ENCODE assay signal across 10 cellular contexts in genomic region chr11:84089072-84090057, GRCh38.
DNase-seq lines count a peak whose midpoint lies in the region; ATAC-seq, FAIRE-seq and TF ChIP-seq lines count a peak whose summit lies in the region.
"Had no signal": no experiment of that assay in that cellular context is flagged by ENCODE, and none has a peak within 500 bp of the region (broad histone marks: within the 10 kb centered on the region; RNA-seq: fewer than 3 reads in every experiment).

No MANE protein-coding gene starts in this region.

- no peaks in the 10 kb centered on the region for H3K4me1 ChIP-seq in osteoblast (ENCODE audit: insufficient read depth, low read length)

- ATAC-seq in activated CD8-positive, alpha-beta memory T cell treated with anti-CD3 and anti-CD28 coated beads, Interleukin-2, amount 10 ng/mL, durations not matched to agents 7 days and 5 days, result no peak
- ATAC-seq in HG02763 (IDR thresholded peaks at IDR 0.05; ENCODE audit: unreplicated experiment), result no peak
- ATAC-seq: GM23338 had no signal

- no peak overlapping the region for H3K27ac Mint-ChIP-seq in activated CD8-positive, alpha-beta memory T cell treated with anti-CD3 and anti-CD28 coated beads, Interleukin-2, amount 10 ng/mL, durations not matched to agents 7 days and 5 days
- H3K27ac Mint-ChIP-seq: GM23338 had no signal

- no peak overlapping the region for H3K4me3 ChIP-seq in osteoblast (ENCODE audit: insufficient read depth, low read length)
- H3K4me3 ChIP-seq: GM23338 had no signal

- no peaks in the 10 kb centered on the region for H3K27me3 ChIP-seq in osteoblast (ENCODE audit: insufficient read depth, low read length)

- no peaks in the 10 kb centered on the region for H4K20me1 ChIP-seq in osteoblast (ENCODE audit: insufficient read depth, low read length)

- no peak for TF ChIP-seq CTCF in osteoblast (IDR thresholded peaks at IDR 0.05; ENCODE audit: extremely low read depth, low read depth, low read length)

- H3K4me2 ChIP-seq in osteoblast (ENCODE audit: insufficient read depth, low read length), result no peak overlapping the region
- H3K4me2 ChIP-seq: GM23338 had no signal

- no peaks in the 10 kb centered on the region for H3K36me3 Mint-ChIP-seq in activated CD8-positive, alpha-beta memory T cell treated with anti-CD3 and anti-CD28 coated beads, Interleukin-2, amount 10 ng/mL, durations not matched to agents 7 days and 5 days

- H3K27me3 Mint-ChIP-seq in activated CD8-positive, alpha-beta memory T cell treated with anti-CD3 and anti-CD28 coated beads, Interleukin-2, amount 10 ng/mL, durations not matched to agents 7 days and 5 days, result no peaks in the 10 kb centered on the region

- H3K79me2 ChIP-seq in osteoblast (ENCODE audit: insufficient read depth, low read length), result no peaks in the 10 kb centered on the region

- DNase-seq in NCI-H1105 (lab: John Stamatoyannopoulos, UW), result peak; percentile 73
- DNase-seq in NCI-H510A (lab: John Stamatoyannopoulos, UW), result peak; percentile 54
- DNase-seq in osteoblast (ENCODE audit: insufficient read length, low spot score, missing footprints), result peak; percentile 58
- DNase-seq in urothelium cell line (ENCODE audit: low spot score), result no peak
- DNase-seq in activated CD8-positive, alpha-beta memory T cell treated with anti-CD3 and anti-CD28 coated beads, Interleukin-2, amount 10 ng/mL, durations not matched to agents 7 days and 5 days, result no peak
- DNase-seq: activated CD4-positive, alpha-beta T cell treated with anti-CD3 and anti-CD28 coated beads, Interleukin-2, amount 50 U/mL, for 1 hour; activated gamma-delta T cell treated with Interleukin-2 at 50 U/mL for 16 hours had no signal

- H3K9me3 Mint-ChIP-seq in activated CD8-positive, alpha-beta memory T cell treated with anti-CD3 and anti-CD28 coated beads, Interleukin-2, amount 10 ng/mL, durations not matched to agents 7 days and 5 days (ENCODE audit: low read depth), result peaks cover 6% of the 10 kb centered on the region
- H3K9me3 Mint-ChIP-seq: GM23338 had no signal

- CTCF ChIA-PET in activated CD8-positive, alpha-beta memory T cell treated with anti-CD3 and anti-CD28 coated beads, Interleukin-2, amount 10 ng/mL, durations not matched to agents 7 days and 5 days (lab: Charles Lee), result no interaction called here

- no peak overlapping the region for H2AFZ ChIP-seq in osteoblast (ENCODE audit: low read length)
- H2AFZ ChIP-seq: GM23338 had no signal

- no peaks in the 10 kb centered on the region for H3K36me3 ChIP-seq in osteoblast (ENCODE audit: insufficient read depth, low read length)

- no peaks in the 10 kb centered on the region for H3K9me3 ChIP-seq in osteoblast (ENCODE audit: low read depth, low read length)

- H3K27ac ChIP-seq in cingulate gyrus (ENCODE audit: low read depth, low read length) (peak overlapping the region; percentile 74), osteoblast (ENCODE audit: low read depth, low read length) (no peak overlapping the region)

- no peak for FAIRE-seq in urothelium cell line (lab: Jason Lieb, UNC)

- H3K4me3 Mint-ChIP-seq in activated CD8-positive, alpha-beta memory T cell treated with anti-CD3 and anti-CD28 coated beads, Interleukin-2, amount 10 ng/mL, durations not matched to agents 7 days and 5 days, result no peak overlapping the region
- H3K4me3 Mint-ChIP-seq: GM23338 had no signal

- H3K4me1 Mint-ChIP-seq in activated CD8-positive, alpha-beta memory T cell treated with anti-CD3 and anti-CD28 coated beads, Interleukin-2, amount 10 ng/mL, durations not matched to agents 7 days and 5 days, result no peaks in the 10 kb centered on the region
- H3K4me1 Mint-ChIP-seq: GM23338 had no signal

Comparison
In these comparisons a context has a peak if more than half of its experiments do, and no peak if none do; other contexts are left out.
1. DNase-seq: peak in NCI-H1105 (single experiment), NCI-H510A (single experiment) and osteoblast (single experiment); none in urothelium cell line (single experiment) and activated CD8-positive, alpha-beta memory T cell treated with anti-CD3 and anti-CD28 coated beads, Interleukin-2, amount 10 ng/mL, durations not matched to agents 7 days and 5 days (single experiment).